8 cellular contexts compared by ENCODE assay signal in the genomic region with DNA sequence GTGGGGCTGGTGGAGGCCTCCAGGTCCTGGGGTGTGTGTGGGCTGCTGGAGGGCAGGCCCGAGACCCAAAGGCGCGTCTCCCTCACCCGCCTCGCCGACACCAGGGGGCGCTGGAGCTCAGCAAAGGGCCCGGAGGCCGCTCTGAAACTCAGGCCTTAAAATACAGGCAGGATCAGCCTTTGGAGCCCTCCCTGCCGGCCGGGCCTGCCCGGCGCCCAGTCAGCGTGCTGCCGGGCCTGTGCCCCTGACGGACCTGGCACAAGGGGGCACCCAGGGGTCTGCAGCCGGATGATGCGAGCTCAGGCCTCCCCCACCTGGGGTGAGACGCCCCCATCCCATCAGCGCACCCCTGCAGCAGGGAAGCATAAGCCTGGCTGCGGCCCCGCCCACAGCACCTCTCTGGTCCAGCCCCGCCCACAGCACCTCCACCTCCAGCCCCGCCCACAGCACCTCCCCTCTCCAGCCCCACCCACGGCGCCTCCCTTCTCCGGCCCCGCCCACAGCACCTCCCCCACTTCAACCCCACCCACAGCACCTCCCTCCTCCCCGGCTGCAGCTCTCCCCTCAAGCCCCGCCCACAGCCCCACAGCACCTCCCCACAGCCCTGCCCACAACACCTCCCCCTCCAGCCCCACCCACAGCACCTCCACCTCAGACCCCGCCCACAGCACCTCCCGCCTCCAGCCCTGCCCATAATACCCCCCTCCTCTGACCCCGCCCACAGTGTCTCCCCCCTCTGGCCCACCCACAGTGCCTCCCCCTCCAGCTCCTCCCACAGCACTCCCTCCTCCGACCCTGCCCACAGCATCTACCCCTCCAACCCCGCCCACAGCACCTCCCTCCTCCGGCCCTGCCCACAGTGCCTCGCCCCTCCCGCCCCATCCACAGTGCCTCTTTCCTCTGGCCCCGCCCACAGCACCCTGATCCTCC.
DNase-seq lines count a peak whose midpoint lies in the region; ATAC-seq and TF ChIP-seq lines count a peak whose summit lies in the region.

No MANE protein-coding gene starts in this region.

- in situ Hi-C loops in transverse colon (cut with MboI; ENCODE audit: low pct_ligation_motif_present in 1 of 4, low pct_unique_long_range_greater_than_20kb in 1 of 4, low sequenced_read_pairs in 3 of 4), result loop anchor here in 3 of 4 donors (10.0 to 25.0 kb wide), 2 partner anchors 202 to 204 kb away; partner anchors contain the start of gene GPC1 (in 3 of the 3)

- H4K20me1 ChIP-seq in Karpas-422 (ENCODE audit: insufficient read depth, low read depth, low read length), result no peaks in the 10 kb centered on the region
- no peaks in the 10 kb centered on the region for H4K20me1 ChIP-seq in SU-DHL-6 (ENCODE audit: low read depth, low read length)

- peaks cover 5% of the 10 kb centered on the region for H3K36me3 Mint-ChIP-seq in Caco-2 (ENCODE audit: insufficient read depth, unreplicated experiment)
- H3K36me3 Mint-ChIP-seq in activated naive CD8-positive, alpha-beta T cell treated with anti-CD3 and anti-CD28 coated beads, Interleukin-2, amount 50 U/mL, for 24 hours (ENCODE audit: low read depth), result peaks cover 2% of the 10 kb centered on the region

- no peaks in the 10 kb centered on the region for H3F3A ChIP-seq in SU-DHL-6 (ENCODE audit: insufficient read depth)

- TF ChIP-seq POLR2A in heart left ventricle (IDR thresholded peaks at IDR 0.05) (no peak), transverse colon (IDR thresholded peaks at IDR 0.05) (no peak)

- H3K4me1 Mint-ChIP-seq in Caco-2 (ENCODE audit: low read depth, unreplicated experiment), result peaks cover 6% of the 10 kb centered on the region
- peaks cover 4% of the 10 kb centered on the region for H3K4me1 Mint-ChIP-seq in activated naive CD8-positive, alpha-beta T cell treated with anti-CD3 and anti-CD28 coated beads, Interleukin-2, amount 50 U/mL, for 24 hours

- H3K9me2 ChIP-seq in Karpas-422 (replicated peaks; ENCODE audit: insufficient read depth, low read length), result no peaks in the 10 kb centered on the region
- no peaks in the 10 kb centered on the region for H3K9me2 ChIP-seq in SU-DHL-6 (replicated peaks; ENCODE audit: insufficient read depth, low read length)

- BruUV-seq in Caco-2 (replicated peaks; lab: Mats Ljungman, UMichigan), result no TSS peak

- TF ChIP-seq CTCF in Caco-2 (IDR thresholded peaks at IDR 0.05; ENCODE audit: insufficient read depth in 1 of 2, low read depth in 1 of 2, low read length in 1 of 2, severe bottlenecking in 1 of 2, unreplicated experiment in 1 of 2), result peak; percentile 60 to 66
- TF ChIP-seq CTCF in SU-DHL-6 (IDR thresholded peaks at IDR 0.05; ENCODE audit: insufficient read depth, low read length, poor library complexity, severe bottlenecking), result peak; percentile 36
- TF ChIP-seq CTCF in heart left ventricle (IDR thresholded peaks at IDR 0.05), result peak; percentile 76 to 91 (median 86)
- peak; percentile 76 to 87 (median 78) for TF ChIP-seq CTCF in transverse colon (IDR thresholded peaks at IDR 0.05)

- POLR2A ChIA-PET in Caco-2 (lab: Charles Lee), result no interaction called here

- H3K4me3 ChIP-seq in Caco-2 (ENCODE audit: low read depth, low read length) (peak overlapping the region; percentile 38), Karpas-422 (ENCODE audit: low read length) (no peak overlapping the region), SU-DHL-6 (ENCODE audit: insufficient read depth, low read length, poor library complexity, severe bottlenecking) (no peak overlapping the region), heart left ventricle (peak overlapping the region in 9 of 12 donors; percentile 24 to 46 (median 35)), transverse colon (peak overlapping the region in 2 of 4 donors; percentile 15 to 29)

- peak; percentile 78 to 91 for DNase-seq in Caco-2
- DNase-seq in Karpas-422, result peak; percentile 93
- peak; percentile 81 for DNase-seq in activated naive CD8-positive, alpha-beta T cell treated with anti-CD3 and anti-CD28 coated beads, Interleukin-2, amount 50 U/mL, for 24 hours
- peak; percentile 86 to 94 (median 92) for DNase-seq in heart left ventricle
- peak; percentile 48 for DNase-seq in pons (ENCODE audit: low spot score)
- DNase-seq in transverse colon, result peak; percentile 82
- no peak for DNase-seq in NCI-H2171 (lab: John Stamatoyannopoulos, UW)

- intact Hi-C loops in Caco-2 (cut with micrococcal nuclease; ENCODE audit: unreplicated experiment), result loop anchor here (1.0 to 2.0 kb wide), 3 partner anchors 23 to 205 kb away; no protein-coding TSS in a partner anchor
- intact Hi-C loops in heart left ventricle (cut with DNase I), result loop anchor here (1.0 to 10.0 kb wide), 12 partner anchors 26 to 352 kb away; partner anchors contain the start of genes CAPN10 (in 1 of the 10), DUSP28 (in 1 of the 10) and RNPEPL1 (in 1 of the 10)
- intact Hi-C loops in transverse colon (cut with DNase I; ENCODE audit: low total_unique reads), result loop anchor here (2.0 kb wide), 1 partner anchor 204 kb away; no protein-coding TSS in a partner anchor

- H3K79me2 ChIP-seq in Karpas-422 (ENCODE audit: low read length) (no peaks in the 10 kb centered on the region), SU-DHL-6 (ENCODE audit: insufficient read depth, low read length) (no peaks in the 10 kb centered on the region)

- H3K4me2 ChIP-seq in Karpas-422 (ENCODE audit: low read depth, low read length, poor library complexity, severe bottlenecking), result no peak overlapping the region
- H3K4me2 ChIP-seq in SU-DHL-6 (ENCODE audit: low read depth, low read length, poor library complexity, severe bottlenecking), result no peak overlapping the region

- no peak overlapping the region for H3K27ac ChIP-seq in Karpas-422 (ENCODE audit: low read length)
- no peak overlapping the region for H3K27ac ChIP-seq in SU-DHL-6 (ENCODE audit: low read depth, low read length)
- peak overlapping the region in 8 of 12 donors; percentile 49 to 91 (median 70) for H3K27ac ChIP-seq in heart left ventricle
- H3K27ac ChIP-seq in transverse colon, result peak overlapping the region in 3 of 4 donors; percentile 7 to 71 (median 33)

- H3K9me3 ChIP-seq in Caco-2 (peaks cover 5% of the 10 kb centered on the region; the same call in 1 of the 2 replicates), Karpas-422 (ENCODE audit: low read length) (no peaks in the 10 kb centered on the region; the same call in 1 of the 2 replicates), SU-DHL-6 (ENCODE audit: insufficient read depth, low read length) (peaks cover 8% of the 10 kb centered on the region; the same call in 1 of the 2 replicates), heart left ventricle (peaks cover 0 to 16% (median 7%) of the 10 kb centered on the region in 12 donors), transverse colon (no peaks in the 10 kb centered on the region)

- no peaks in the 10 kb centered on the region for H3K36me3 ChIP-seq in Caco-2 (ENCODE audit: control insufficient read depth, insufficient read depth, low read length)
- H3K36me3 ChIP-seq in Karpas-422 (ENCODE audit: insufficient read depth, low read length), result no peaks in the 10 kb centered on the region
- no peaks in the 10 kb centered on the region for H3K36me3 ChIP-seq in SU-DHL-6 (ENCODE audit: low read length)
- no peaks in the 10 kb centered on the region for H3K36me3 ChIP-seq in heart left ventricle
- H3K36me3 ChIP-seq in transverse colon, result no peaks in the 10 kb centered on the region

- H3K27ac Mint-ChIP-seq in Caco-2 (ENCODE audit: unreplicated experiment), result no peak overlapping the region
- H3K27ac Mint-ChIP-seq in activated naive CD8-positive, alpha-beta T cell treated with anti-CD3 and anti-CD28 coated beads, Interleukin-2, amount 50 U/mL, for 24 hours, result no peak overlapping the region

- peak; percentile 57 for ATAC-seq in activated naive CD8-positive, alpha-beta T cell treated with anti-CD3 and anti-CD28 coated beads, Interleukin-2, amount 50 U/mL, for 24 hours
- peak; percentile 77 to 83 (median 78) for ATAC-seq in heart left ventricle

- H3K27me3 ChIP-seq in Caco-2 (replicated peaks; ENCODE audit: control insufficient read depth, insufficient read depth, low read length), result no peaks in the 10 kb centered on the region
- H3K27me3 ChIP-seq in Karpas-422 (ENCODE audit: low read length), result no peaks in the 10 kb centered on the region; the same call in 1 of the 2 replicates
- no peaks in the 10 kb centered on the region for H3K27me3 ChIP-seq in SU-DHL-6 (ENCODE audit: low read length)
- H3K27me3 ChIP-seq in heart left ventricle, result no peaks in the 10 kb centered on the region
- H3K27me3 ChIP-seq in transverse colon, result no peaks in the 10 kb centered on the region

- WGBS in heart left ventricle, 4 donors, result 3% methylated on average over 27 to 39 of the region's 39 CpGs
- 10% methylated on average over 11 of the region's 39 CpGs; no CpG with 5 or more reads in 1 of the 2 donors for WGBS in transverse colon (ENCODE audit: low coverage in 1 of 2), 2 donors

- no peak for TF ChIP-seq EP300 in transverse colon (IDR thresholded peaks at IDR 0.05; ENCODE audit: low read depth)

- H3K9ac ChIP-seq in Karpas-422 (ENCODE audit: low read length), result no peak overlapping the region
- no peak overlapping the region for H3K9ac ChIP-seq in SU-DHL-6 (ENCODE audit: low read length)

- no peak overlapping the region for H2AFZ ChIP-seq in Karpas-422 (ENCODE audit: low read length)
- no peak overlapping the region for H2AFZ ChIP-seq in SU-DHL-6 (ENCODE audit: low read depth, low read length, severe bottlenecking)

- peak overlapping the region; percentile 57 for H3K4me3 Mint-ChIP-seq in Caco-2 (ENCODE audit: unreplicated experiment)
- H3K4me3 Mint-ChIP-seq in activated naive CD8-positive, alpha-beta T cell treated with anti-CD3 and anti-CD28 coated beads, Interleukin-2, amount 50 U/mL, for 24 hours, result no peak overlapping the region

- no peaks in the 10 kb centered on the region for H3K4me1 ChIP-seq in Caco-2
- H3K4me1 ChIP-seq in Karpas-422 (ENCODE audit: low read length), result no peaks in the 10 kb centered on the region
- H3K4me1 ChIP-seq in heart left ventricle, result peaks cover 0 to 54% (median 22%) of the 10 kb centered on the region in 12 donors
- peaks cover 0 to 16% (median 7%) of the 10 kb centered on the region in 4 donors for H3K4me1 ChIP-seq in transverse colon

- no peaks in the 10 kb centered on the region for H3K27me3 Mint-ChIP-seq in Caco-2 (ENCODE audit: insufficient read depth, unreplicated experiment)
- H3K27me3 Mint-ChIP-seq in activated naive CD8-positive, alpha-beta T cell treated with anti-CD3 and anti-CD28 coated beads, Interleukin-2, amount 50 U/mL, for 24 hours, result peaks cover 10% of the 10 kb centered on the region

- CTCF ChIA-PET in Caco-2 (lab: Charles Lee), result interaction anchor here (0.6 to 0.7 kb wide), 2 partner anchors 19 to 331 kb away, joined by 5 to 10 read pairs; no protein-coding TSS in a partner anchor

- no peaks in the 10 kb centered on the region for H3K9me3 Mint-ChIP-seq in Caco-2 (ENCODE audit: unreplicated experiment)
- peaks cover 15% of the 10 kb centered on the region for H3K9me3 Mint-ChIP-seq in activated naive CD8-positive, alpha-beta T cell treated with anti-CD3 and anti-CD28 coated beads, Interleukin-2, amount 50 U/mL, for 24 hours

Comparison
In these comparisons a context has a peak if more than half of its experiments do, and no peak if none do; other contexts are left out.
1. H3K4me3 ChIP-seq: peak in Caco-2 (single experiment) and heart left ventricle (9 of 12); none in Karpas-422 (single experiment) and SU-DHL-6 (single experiment).
2. CTCF ChIP-seq: peak in every context shown above with its lines; median percentile 86 in heart left ventricle; 78 in transverse colon; 63 in Caco-2; 36 in SU-DHL-6.
3. H3K27ac ChIP-seq: peak in heart left ventricle (8 of 12) and transverse colon (3 of 4); none in Karpas-422 (single experiment) and SU-DHL-6 (single experiment).